Comparison of ENCODE assay signal across 1 cellular context in genomic region chr9:99870126-99870525, GRCh38.
TF ChIP-seq lines count a peak whose summit lies in the region.

No MANE protein-coding gene starts in this region.

TF ChIP-seq in IMR-90, 13 proteins besides CTCF, POLR2A, EP300 and RAD21 (continued from another document):
- TF ChIP-seq MXI1 (IDR thresholded peaks at IDR 0.05; ENCODE audit: borderline replicate concordance, low read depth, low read length) (no peak), CEBPB (IDR thresholded peaks at IDR 0.05; ENCODE audit: low read depth, low read length) (no peak), SMC3 (IDR thresholded peaks at IDR 0.05; ENCODE audit: low read depth, low read length) (no peak), MAFK (IDR thresholded peaks at IDR 0.05; ENCODE audit: low read depth, low read length) (no peak), RFX5 (IDR thresholded peaks at IDR 0.05; ENCODE audit: low read depth, low read length) (no peak), ELK1 (IDR thresholded peaks at IDR 0.05; ENCODE audit: borderline replicate concordance, low read depth, low read length) (no peak), FOS (IDR thresholded peaks at IDR 0.05; ENCODE audit: low read depth, low read length) (no peak; the same call in 1 of the 2 replicates), USF2 (IDR thresholded peaks at IDR 0.05; ENCODE audit: low read depth, low read length) (no peak), BHLHE40 (IDR thresholded peaks at IDR 0.05; ENCODE audit: low read depth, low read length) (no peak)
